In the genomic region with DNA sequence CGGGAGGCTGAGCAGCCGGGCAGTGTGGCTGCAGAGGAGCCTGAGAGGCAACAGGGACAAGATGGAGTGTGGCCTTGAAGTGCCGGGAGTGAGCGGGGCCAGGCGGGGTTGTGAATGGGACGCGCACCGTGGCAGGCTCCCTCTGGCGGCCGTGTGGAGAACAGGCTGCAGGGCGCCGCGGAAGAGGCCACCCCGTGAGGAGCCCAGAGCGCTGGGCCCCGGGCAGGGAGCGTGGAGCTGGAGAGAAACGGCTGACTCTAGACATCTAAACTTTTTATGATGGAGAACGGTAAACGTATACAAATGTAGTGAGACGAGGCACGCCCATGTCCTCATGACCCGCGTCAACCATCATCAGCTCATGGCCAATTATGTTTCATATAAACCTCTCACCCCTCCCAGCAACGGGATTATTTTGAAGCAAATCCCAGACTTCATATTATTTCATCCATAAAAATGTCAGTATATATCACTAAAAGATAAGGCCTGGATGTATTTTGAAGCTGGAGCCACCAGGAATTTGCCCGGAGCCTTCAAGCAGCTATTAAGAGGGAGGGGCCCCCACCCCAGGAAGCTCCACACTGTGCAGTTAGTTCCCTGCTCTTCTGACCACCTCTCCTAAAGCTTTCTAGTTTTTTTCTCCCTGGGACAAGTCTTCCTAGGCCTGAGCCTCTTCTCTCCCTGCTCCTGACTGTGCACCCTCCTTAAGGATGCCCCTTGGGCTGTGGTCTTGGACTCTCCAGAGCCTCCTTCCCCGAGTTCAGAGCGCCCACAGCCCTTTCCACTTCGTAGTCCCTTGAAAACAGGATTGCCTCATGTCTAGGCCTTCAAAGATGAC, we compare ENCODE assay signal across 8 cellular contexts.
DNase-seq lines count a peak whose midpoint lies in the region; ATAC-seq and TF ChIP-seq lines count a peak whose summit lies in the region.

No MANE protein-coding gene starts in this region.

- H2AFZ ChIP-seq in mammary epithelial cell (ENCODE audit: low read depth, low read length), result peak overlapping the region; percentile 59

- H3K36me3 Mint-ChIP-seq in WTC11, result no peaks in the 10 kb centered on the region

- ATAC-seq in WTC11, result peak; percentile 86
- ATAC-seq in HG02840 (IDR thresholded peaks at IDR 0.05; ENCODE audit: low FRiP score, unreplicated experiment), result no peak

- H3K9me3 Mint-ChIP-seq in WTC11, result no peaks in the 10 kb centered on the region

- H3K27ac Mint-ChIP-seq in WTC11, result no peak overlapping the region

- intact Hi-C loops in mammary epithelial cell (cut with micrococcal nuclease), result loop anchor here (1.0 to 2.0 kb wide), 6 partner anchors 36 to 353 kb away; no protein-coding TSS in a partner anchor

- TF ChIP-seq CTCF in HEK293 (tag by site-specific recombination; IDR thresholded peaks at IDR 0.05) (peak; percentile 99), WTC11 (IDR thresholded peaks at IDR 0.05) (peak; percentile 93), mammary epithelial cell (conservative IDR thresholded peaks at IDR 0.05 in 1 of 2, IDR thresholded peaks at IDR 0.05 in 1 of 2; ENCODE audit: extremely low read depth in 1 of 2, insufficient read depth in 1 of 2, low read depth in 1 of 2, low read length in 2 of 2) (peak; percentile 79 to 95)

- H3K9me3 ChIP-seq in HEK293 (ENCODE audit: control insufficient read depth, insufficient read depth, low read depth, low read length) (no peaks in the 10 kb centered on the region), mammary epithelial cell (replicated peaks; ENCODE audit: insufficient read depth, low read length) (no peaks in the 10 kb centered on the region)

- CTCF ChIA-PET in HEK293 (lab: Yijun Ruan, JAX) (interaction anchor here (0.5 to 6.5 kb wide), 95 partner anchors 8 to 642 kb away, joined by 3 to 139 read pairs (median 5); partner anchors contain the start of genes LCTL, MAP2K1, SMAD6 and SNAPC5), WTC11 (lab: Charles Lee) (interaction anchor here (0.5 to 4.4 kb wide), 69 partner anchors 8 to 430 kb away, joined by 3 to 92 read pairs (median 6); partner anchors contain the start of genes LCTL, SMAD6 and SNAPC5), mammary epithelial cell (lab: Charles Lee; ENCODE audit: low non-redundant PET) (interaction anchor here (0.6 to 1.1 kb wide), 4 partner anchors 61 to 390 kb away, joined by 3 to 4 read pairs (median 4); no protein-coding TSS in a partner anchor)

- H3K27ac ChIP-seq in HEK293 (ENCODE audit: extremely low read depth, low read depth, low read length) (peak overlapping the region; percentile 42), mammary epithelial cell (ENCODE audit: insufficient read depth, low read depth, low read length) (no peak overlapping the region)

- H3K27me3 Mint-ChIP-seq in WTC11 (ENCODE audit: low read depth), result peaks cover 16% of the 10 kb centered on the region

- 15% methylated on average over 25 of the region's 29 CpGs for WGBS in mammary epithelial cell (ENCODE audit: low coverage, missing lambda C conversion rate)

- dilution Hi-C loops in mammary epithelial cell (cut with HindIII; ENCODE audit: low sequenced_read_pairs), result no loop called here

- H3K4me1 Mint-ChIP-seq in WTC11, result peaks cover 20% of the 10 kb centered on the region

- peaks cover 7% of the 10 kb centered on the region for H3K4me1 ChIP-seq in HEK293 (ENCODE audit: control insufficient read depth, insufficient read depth, low read length)
- peaks cover 3% of the 10 kb centered on the region for H3K4me1 ChIP-seq in mammary epithelial cell (ENCODE audit: insufficient read depth, low read length)

- H3K4me2 ChIP-seq in mammary epithelial cell (ENCODE audit: insufficient read depth, low read depth, low read length), result peak overlapping the region; percentile 31

- H3K9ac ChIP-seq in mammary epithelial cell (ENCODE audit: insufficient read depth, low read length), result no peak overlapping the region

- no peaks in the 10 kb centered on the region for H3K79me2 ChIP-seq in mammary epithelial cell (ENCODE audit: insufficient read depth, low read length)

- H3K4me3 ChIP-seq in HEK293 (ENCODE audit: low read depth, low read length) (no peak overlapping the region), mammary epithelial cell (replicated peaks in 1 of 3; ENCODE audit: insufficient read depth in 1 of 3, low read depth in 2 of 3, low read length in 3 of 3) (no peak overlapping the region)

- DNase-seq in Caki2 (ENCODE audit: low read depth), result peak; percentile 68
- DNase-seq in NCI-H2227 (lab: John Stamatoyannopoulos, UW; ENCODE audit: unreplicated experiment), result peak; percentile 81
- DNase-seq in WTC11 (ENCODE audit: low spot score), result peak; percentile 86
- peak; percentile 28 for DNase-seq in mammary epithelial cell
- DNase-seq in kidney glomerular epithelial cell (lab: John Stamatoyannopoulos, UW), result peak; percentile 53
- DNase-seq in stimulated activated CD4-positive, alpha-beta T cell treated with anti-CD3 and anti-CD28 coated beads, Interleukin-15, amount 100 ng/mL, for 48 hours (ENCODE audit: low read depth in 2 of 2), result peak; percentile 59 to 70

- no peaks in the 10 kb centered on the region for H3K27me3 ChIP-seq in mammary epithelial cell (ENCODE audit: insufficient read depth, low read length)

- POLR2A ChIA-PET in HEK293 (lab: Yijun Ruan, JAX), result interaction anchor here (0.7 to 2.9 kb wide), 12 partner anchors 8 to 346 kb away, joined by 3 to 30 read pairs (median 3); partner anchors contain the start of genes RPL4, SMAD6 and ZWILCH
- POLR2A ChIA-PET in WTC11 (lab: Charles Lee), result interaction anchor here (0.6 kb wide), 1 partner anchor 99 kb away, joined by 6 read pairs; no protein-coding TSS in a partner anchor

- H3K36me3 ChIP-seq in HEK293 (ENCODE audit: control insufficient read depth in 2 of 2, insufficient read depth in 1 of 2, low read length in 2 of 2) (no peaks in the 10 kb centered on the region), mammary epithelial cell (ENCODE audit: insufficient read depth, low read length) (no peaks in the 10 kb centered on the region)

- no peak overlapping the region for H3K4me3 Mint-ChIP-seq in WTC11

- no TSS peak for BruUV-seq in mammary epithelial cell (replicated peaks; lab: Mats Ljungman, UMichigan)

- in situ Hi-C loops in Caki2 (cut with HindIII; ENCODE audit: low pct_unique_long_range_greater_than_20kb, low sequenced_read_pairs) (no loop called here), mammary epithelial cell (cut with MboI; ENCODE audit: low sequenced_read_pairs in 2 of 2) (no loop called here)

- H4K20me1 ChIP-seq in mammary epithelial cell (ENCODE audit: insufficient read depth, low read length), result no peaks in the 10 kb centered on the region

TF ChIP-seq in HEK293, 187 proteins besides CTCF, POLR2A, EP300 and RAD21 (continues in another document):
- TF ChIP-seq ZNF133 (tag by site-specific recombination; IDR thresholded peaks at IDR 0.05) (no peak), ZNF335 (tag by site-specific recombination; conservative IDR thresholded peaks at IDR 0.05) (peak; percentile 98), ZNF585B (tag by site-specific recombination; IDR thresholded peaks at IDR 0.05) (no peak), ZNF138 (tag by site-specific recombination; IDR thresholded peaks at IDR 0.05; ENCODE audit: borderline replicate concordance) (no peak), MYNN (tag by site-specific recombination; IDR thresholded peaks at IDR 0.05; ENCODE audit: borderline replicate concordance) (0 out of 2 replicates have a peak, but pooled peaks have one; percentile 47), ZNF302 (tag by site-specific recombination; IDR thresholded peaks at IDR 0.05; ENCODE audit: low read depth) (no peak), WT1 (tag by site-specific recombination; IDR thresholded peaks at IDR 0.05) (0 out of 2 replicates have a peak, but pooled peaks have one; percentile 38), ZSCAN16 (tag by site-specific recombination; IDR thresholded peaks at IDR 0.05) (0 out of 2 replicates have a peak, but pooled peaks have one; percentile 47), ZFP37 (tag by site-specific recombination; IDR thresholded peaks at IDR 0.05) (peak; percentile 90)
- TF ChIP-seq, protein P1, sequence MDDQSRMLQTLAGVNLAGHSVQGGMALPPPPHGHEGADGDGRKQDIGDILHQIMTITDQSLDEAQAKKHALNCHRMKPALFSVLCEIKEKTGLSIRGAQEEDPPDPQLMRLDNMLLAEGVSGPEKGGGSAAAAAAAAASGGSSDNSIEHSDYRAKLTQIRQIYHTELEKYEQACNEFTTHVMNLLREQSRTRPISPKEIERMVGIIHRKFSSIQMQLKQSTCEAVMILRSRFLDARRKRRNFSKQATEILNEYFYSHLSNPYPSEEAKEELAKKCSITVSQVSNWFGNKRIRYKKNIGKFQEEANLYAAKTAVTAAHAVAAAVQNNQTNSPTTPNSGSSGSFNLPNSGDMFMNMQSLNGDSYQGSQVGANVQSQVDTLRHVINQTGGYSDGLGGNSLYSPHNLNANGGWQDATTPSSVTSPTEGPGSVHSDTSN (CRISPR knock-in tag; IDR thresholded peaks at IDR 0.05), result no peak

TF ChIP-seq in WTC11, 78 proteins besides CTCF, POLR2A, EP300 and RAD21 (continues in another document):
- TF ChIP-seq, protein P2, sequence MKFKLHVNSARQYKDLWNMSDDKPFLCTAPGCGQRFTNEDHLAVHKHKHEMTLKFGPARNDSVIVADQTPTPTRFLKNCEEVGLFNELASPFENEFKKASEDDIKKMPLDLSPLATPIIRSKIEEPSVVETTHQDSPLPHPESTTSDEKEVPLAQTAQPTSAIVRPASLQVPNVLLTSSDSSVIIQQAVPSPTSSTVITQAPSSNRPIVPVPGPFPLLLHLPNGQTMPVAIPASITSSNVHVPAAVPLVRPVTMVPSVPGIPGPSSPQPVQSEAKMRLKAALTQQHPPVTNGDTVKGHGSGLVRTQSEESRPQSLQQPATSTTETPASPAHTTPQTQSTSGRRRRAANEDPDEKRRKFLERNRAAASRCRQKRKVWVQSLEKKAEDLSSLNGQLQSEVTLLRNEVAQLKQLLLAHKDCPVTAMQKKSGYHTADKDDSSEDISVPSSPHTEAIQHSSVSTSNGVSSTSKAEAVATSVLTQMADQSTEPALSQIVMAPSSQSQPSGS (CRISPR knock-in tag; IDR thresholded peaks at IDR 0.05; ENCODE audit: borderline replicate concordance, low read depth), result no peak
- no peak for TF ChIP-seq ZNF423 (CRISPR knock-in tag; IDR thresholded peaks at IDR 0.05)
- no peak for TF ChIP-seq ESRRA (CRISPR knock-in tag; IDR thresholded peaks at IDR 0.05; ENCODE audit: borderline replicate concordance)
- no peak for TF ChIP-seq ZNF138 (CRISPR knock-in tag; conservative IDR thresholded peaks at IDR 0.05)
- TF ChIP-seq ETV6 (CRISPR knock-in tag; IDR thresholded peaks at IDR 0.05), result peak; percentile 49; the same call in 1 of the 2 replicates
- TF ChIP-seq, protein P3, sequence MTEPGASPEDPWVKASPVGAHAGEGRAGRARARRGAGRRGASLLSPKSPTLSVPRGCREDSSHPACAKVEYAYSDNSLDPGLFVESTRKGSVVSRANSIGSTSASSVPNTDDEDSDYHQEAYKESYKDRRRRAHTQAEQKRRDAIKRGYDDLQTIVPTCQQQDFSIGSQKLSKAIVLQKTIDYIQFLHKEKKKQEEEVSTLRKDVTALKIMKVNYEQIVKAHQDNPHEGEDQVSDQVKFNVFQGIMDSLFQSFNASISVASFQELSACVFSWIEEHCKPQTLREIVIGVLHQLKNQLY (CRISPR knock-in tag; IDR thresholded peaks at IDR 0.05), result no peak

Comparison
In these comparisons a context has a peak if more than half of its experiments do, and no peak if none do; other contexts are left out.
1. DNase-seq: peak in every context shown above with its lines; median percentile 86 in WTC11; 81 in NCI-H2227; 68 in Caki2; 64 in stimulated activated CD4-positive, alpha-beta T cell treated with anti-CD3 and anti-CD28 coated beads, Interleukin-15, amount 100 ng/mL, for 48 hours; 53 in kidney glomerular epithelial cell; 28 in mammary epithelial cell.